In the genomic region with DNA sequence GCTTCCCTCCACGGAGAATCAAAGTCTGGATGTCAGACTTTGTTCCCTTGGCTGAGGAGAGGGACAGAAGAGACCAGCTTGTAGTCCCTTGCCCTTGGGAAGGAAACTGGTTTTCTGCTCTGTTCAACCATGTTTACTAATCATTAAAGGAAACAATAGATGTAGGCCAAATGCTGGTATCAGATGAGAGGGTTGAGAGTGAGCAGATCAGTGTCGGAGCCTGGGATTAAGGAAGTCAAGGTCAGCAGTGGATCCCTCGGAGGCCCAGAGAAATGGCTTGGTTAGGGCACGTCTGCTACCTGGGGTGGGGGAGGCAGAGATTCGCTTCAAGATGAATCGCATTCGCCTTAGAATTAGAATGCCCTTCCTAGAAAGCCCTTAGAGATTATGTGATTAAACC, we compare ENCODE assay signal across 29 cellular contexts.
"Had no signal": no experiment of that assay in that cellular context is flagged by ENCODE, and none has a peak within 500 bp of the region (broad histone marks: within the 10 kb centered on the region; RNA-seq: fewer than 3 reads in every experiment).

No MANE protein-coding gene starts in this region.

- H3K4me3 Mint-ChIP-seq: activated CD4-positive, alpha-beta T cell treated with anti-CD3 and anti-CD28 coated beads, Interleukin-2, amount 10 ng/mL, durations not matched to agents 24 days and 14 days; activated CD8-positive, alpha-beta T cell treated with anti-CD3 and anti-CD28 coated beads, Interleukin-2, amount 10 ng/mL, durations not matched to agents 7 days and 5 days; activated naive CD4-positive, alpha-beta T cell treated with anti-CD3 and anti-CD28 coated beads, Interleukin-2, amount 50 U/mL, for 24 hours; activated naive CD8-positive, alpha-beta T cell treated with anti-CD3 and anti-CD28 coated beads, Interleukin-2, amount 10 ng/mL, durations not matched to agents 7 days and 5 days; activated T-cell treated with anti-CD3 and anti-CD28 coated beads, Interleukin-2, amount 50 U/mL, for 24 hours; central memory CD8-positive, alpha-beta T cell had no signal

- H3K4me1 Mint-ChIP-seq: activated CD4-positive, alpha-beta T cell treated with anti-CD3 and anti-CD28 coated beads, Interleukin-2, amount 10 ng/mL, durations not matched to agents 24 days and 14 days; activated naive CD4-positive, alpha-beta T cell treated with anti-CD3 and anti-CD28 coated beads, Interleukin-2, amount 50 U/mL, for 24 hours; activated naive CD8-positive, alpha-beta T cell treated with anti-CD3 and anti-CD28 coated beads, Interleukin-2, amount 10 ng/mL, durations not matched to agents 7 days and 5 days; central memory CD8-positive, alpha-beta T cell had no signal

- ATAC-seq: activated CD8-positive, alpha-beta T cell treated with anti-CD3 and anti-CD28 coated beads, Interleukin-2, amount 10 ng/mL, durations not matched to agents 7 days and 5 days; Right ventricle myocardium inferior had no signal

- H3K4me2 ChIP-seq: PC-9 had no signal

- H3K36me3 Mint-ChIP-seq: activated naive CD4-positive, alpha-beta T cell treated with anti-CD3 and anti-CD28 coated beads, Interleukin-2, amount 50 U/mL, for 24 hours; activated naive CD8-positive, alpha-beta T cell treated with anti-CD3 and anti-CD28 coated beads, Interleukin-2, amount 10 ng/mL, durations not matched to agents 7 days and 5 days had no signal

- H3K4me1 ChIP-seq: ascending aorta, colonic mucosa had no signal

- H3K4me3 ChIP-seq: ascending aorta, cardiac muscle cell, colonic mucosa, PC-9, SK-N-MC had no signal

- H3K36me3 ChIP-seq: ascending aorta, cardiac muscle cell, colonic mucosa had no signal

- H3K27me3 ChIP-seq: ascending aorta, cardiac muscle cell, colonic mucosa had no signal

- H2AFZ ChIP-seq: PC-9 had no signal

- DNase-seq: activated CD4-positive, alpha-beta T cell treated with anti-CD3 and anti-CD28 coated beads, Interleukin-2, amount 10 ng/mL, durations not matched to agents 24 days and 14 days; activated CD4-positive, alpha-beta T cell treated with anti-CD3 and anti-CD28 coated beads, Interleukin-2, amount 50 U/mL, for 4 hours; activated CD8-positive, alpha-beta T cell treated with anti-CD3 and anti-CD28 coated beads, Interleukin-2, amount 10 ng/mL, durations not matched to agents 7 days and 5 days; activated gamma-delta T cell; activated naive CD4-positive, alpha-beta T cell treated with Interleukin-2 at 50 U/mL for 16 hours; activated naive CD8-positive, alpha-beta T cell treated with anti-CD3 and anti-CD28 coated beads, Interleukin-2, amount 10 ng/mL, durations not matched to agents 7 days and 5 days; activated T-cell treated with anti-CD3 and anti-CD28 coated beads, Interleukin-2, amount 50 U/mL, for 24 hours; amygdala; colonic mucosa; Karpas-422; NCI-H1105 treated with DMSO at 0.1 percent for 48 hours; NCI-H1436; NCI-H2029 treated with DMSO at 0.1 percent for 48 hours; NCI-H2107; NCI-H345; NCI-H524 treated with DMSO at 0.1 percent for 48 hours; NCI-H774; NK-92 treated with Interleukin-12 subunit alpha and Interleukin-12 subunit beta, amount 100 ng/mL, for 24 hours; PC-9; T1000 had no signal

- H3K27ac ChIP-seq: ascending aorta, cardiac muscle cell, colonic mucosa, PC-9, RWPE1, SK-N-MC had no signal

- H3K27ac Mint-ChIP-seq: activated CD4-positive, alpha-beta T cell treated with anti-CD3 and anti-CD28 coated beads, Interleukin-2, amount 10 ng/mL, durations not matched to agents 24 days and 14 days; activated CD8-positive, alpha-beta T cell treated with anti-CD3 and anti-CD28 coated beads, Interleukin-2, amount 10 ng/mL, durations not matched to agents 7 days and 5 days; activated naive CD4-positive, alpha-beta T cell treated with anti-CD3 and anti-CD28 coated beads, Interleukin-2, amount 50 U/mL, for 24 hours; activated naive CD8-positive, alpha-beta T cell treated with anti-CD3 and anti-CD28 coated beads, Interleukin-2, amount 10 ng/mL, durations not matched to agents 7 days and 5 days; activated T-cell treated with anti-CD3 and anti-CD28 coated beads, Interleukin-2, amount 50 U/mL, for 24 hours; activated T-helper 2 cell treated with anti-CD3 and anti-CD28 coated beads, Interferon-gamma antibody, Interleukin-2, Interleukin-4, amounts not matched to agents 10 μg/mL and 5 μg/mL and 100 μg/mL, durations not matched to agents 14 hours and 24 hours and 36 hours had no signal

- H3K9me3 Mint-ChIP-seq: activated CD4-positive, alpha-beta T cell treated with anti-CD3 and anti-CD28 coated beads, Interleukin-2, amount 10 ng/mL, durations not matched to agents 24 days and 14 days; activated naive CD4-positive, alpha-beta T cell treated with anti-CD3 and anti-CD28 coated beads, Interleukin-2, amount 50 U/mL, for 24 hours; activated naive CD8-positive, alpha-beta T cell treated with anti-CD3 and anti-CD28 coated beads, Interleukin-2, amount 10 ng/mL, durations not matched to agents 7 days and 5 days; activated T-helper 2 cell treated with anti-CD3 and anti-CD28 coated beads, Interferon-gamma antibody, Interleukin-2, Interleukin-4, amounts not matched to agents 10 μg/mL and 5 μg/mL and 100 μg/mL, durations not matched to agents 14 hours and 24 hours and 36 hours had no signal

- H3K9me3 ChIP-seq: ascending aorta, colonic mucosa had no signal

- H3K27me3 Mint-ChIP-seq: activated CD4-positive, alpha-beta T cell treated with anti-CD3 and anti-CD28 coated beads, Interleukin-2, amount 10 ng/mL, durations not matched to agents 24 days and 14 days; activated naive CD4-positive, alpha-beta T cell treated with anti-CD3 and anti-CD28 coated beads, Interleukin-2, amount 50 U/mL, for 24 hours; activated naive CD8-positive, alpha-beta T cell treated with anti-CD3 and anti-CD28 coated beads, Interleukin-2, amount 10 ng/mL, durations not matched to agents 7 days and 5 days; central memory CD8-positive, alpha-beta T cell had no signal

- FAIRE-seq: RCC 7860 had no signal
